In genomic region chr17:9185688-9186289, GRCh38 we compare ENCODE assay signal across 13 cellular contexts.
"Had no signal": no experiment of that assay in that cellular context is flagged by ENCODE, and none has a peak within 500 bp of the region (broad histone marks: within the 10 kb centered on the region; RNA-seq: fewer than 3 reads in every experiment).

No MANE protein-coding gene starts in this region.

- H3K4me3 ChIP-seq: adrenal gland, coronary artery, right atrium auricular region, skin epidermis, tibial nerve had no signal

- H3K36me3 ChIP-seq: adrenal gland, tibial nerve had no signal

- DNase-seq: activated B cell treated with CpG ODN at 0.5 μM for 24 hours; activated CD4-positive, alpha-beta T cell treated with anti-CD3 and anti-CD28 coated beads, Interleukin-2, amount 10 ng/mL, durations not matched to agents 7 days and 5 days; activated CD8-positive, alpha-beta memory T cell treated with anti-CD3 and anti-CD28 coated beads for 24 hours; activated naive CD4-positive, alpha-beta T cell treated with anti-CD3 and anti-CD28 coated beads, Interleukin-2, amount 50 U/mL, for 16 hours; activated T-cell treated with anti-CD3 and anti-CD28 coated beads for 4 hours; adrenal gland; central memory CD4-positive, alpha-beta T cell; effector CD4-positive, alpha-beta T cell; naive B cell had no signal

- H3K27me3 ChIP-seq: adrenal gland, right atrium auricular region, tibial nerve had no signal

- H3K9me3 ChIP-seq: adrenal gland, right atrium auricular region, tibial nerve had no signal

- H3K27ac ChIP-seq: adrenal gland, coronary artery, right atrium auricular region, tibial nerve had no signal

- H3K4me1 ChIP-seq: adrenal gland, right atrium auricular region, tibial nerve had no signal
